In the genomic region with DNA sequence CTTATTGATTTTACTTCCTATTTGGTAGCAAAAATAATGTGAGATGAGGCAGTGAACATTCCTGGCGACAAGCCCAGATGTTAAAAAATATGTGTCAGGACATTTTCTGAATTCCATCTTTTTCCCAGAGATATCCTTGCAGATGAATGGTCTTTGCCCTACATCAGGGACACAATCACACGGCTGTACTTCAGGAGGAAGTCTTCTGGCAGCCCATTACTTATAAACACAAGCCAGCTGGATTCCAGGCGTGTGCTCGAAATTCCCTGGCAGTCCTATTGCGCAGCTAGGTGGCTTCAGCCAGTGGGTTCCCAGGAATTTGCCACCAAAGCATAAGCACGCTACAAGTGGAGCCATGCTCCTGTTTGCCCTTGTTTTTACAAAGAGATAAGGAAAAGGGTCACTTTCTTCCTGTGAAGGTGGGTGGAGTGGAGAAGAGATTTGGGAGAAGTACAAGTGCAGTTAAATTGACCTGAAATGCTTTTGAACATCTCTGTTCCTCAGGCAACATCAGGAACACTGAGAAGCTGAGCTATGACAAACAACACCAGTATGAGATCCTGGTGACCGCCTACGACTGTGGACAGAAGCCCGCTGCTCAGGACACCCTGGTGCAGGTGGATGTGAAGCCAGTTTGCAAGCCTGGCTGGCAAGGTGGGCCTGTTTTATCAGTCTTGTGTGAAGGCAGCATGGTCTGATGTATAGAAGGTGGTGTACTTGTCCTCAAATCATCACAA, we compare ENCODE assay signal across 14 cellular contexts.
DNase-seq lines count a peak whose midpoint lies in the region; ATAC-seq, FAIRE-seq and TF ChIP-seq lines count a peak whose summit lies in the region.
"Had no signal": no experiment of that assay in that cellular context is flagged by ENCODE, and none has a peak within 500 bp of the region (broad histone marks: within the 10 kb centered on the region; RNA-seq: fewer than 3 reads in every experiment).

No MANE protein-coding gene starts in this region.

- H3K4me1 Mint-ChIP-seq in astrocyte (ENCODE audit: low read depth, unreplicated experiment), result peaks cover 47% of the 10 kb centered on the region
- H3K4me1 Mint-ChIP-seq in progenitor cell of endocrine pancreas (ENCODE audit: low read depth), result peaks cover 31% of the 10 kb centered on the region
- H3K4me1 Mint-ChIP-seq: IgD-negative memory B cell had no signal

- peak; percentile 48 for DNase-seq in Daoy (ENCODE audit: low read depth)
- DNase-seq in astrocyte (ENCODE audit: low read depth), result peak; percentile 81
- DNase-seq in heart right ventricle, result peak in 1 of 2 donors; percentile 18
- no peak for DNase-seq in progenitor cell of endocrine pancreas (ENCODE audit: low spot score, unreplicated experiment)
- no peak for DNase-seq in omental fat pad (ENCODE audit: low spot score)
- no peak for DNase-seq in tibial nerve (ENCODE audit: low spot score in 2 of 2)
- no peak for DNase-seq in NCI-H1417 (lab: John Stamatoyannopoulos, UW)
- DNase-seq: activated CD4-positive, alpha-beta T cell treated with anti-CD3 and anti-CD28 coated beads for 48 hours; activated naive CD4-positive, alpha-beta T cell treated with Interleukin-2 at 50 U/mL for 16 hours; COR-L47; midbrain; stimulated activated naive CD4-positive, alpha-beta T cell treated with Interleukin-2 at 50 U/mL for 16 hours had no signal

- peak; percentile 29 for FAIRE-seq in astrocyte (lab: Jason Lieb, UNC)

- H3K36me3 ChIP-seq in astrocyte (ENCODE audit: insufficient read depth, low read length) (no peaks in the 10 kb centered on the region), heart right ventricle (no peaks in the 10 kb centered on the region), tibial nerve (no peaks in the 10 kb centered on the region)

- no peak overlapping the region for H3K4me3 ChIP-seq in astrocyte (ENCODE audit: insufficient read depth, low read depth, low read length)
- no peak overlapping the region for H3K4me3 ChIP-seq in heart right ventricle
- no peak overlapping the region for H3K4me3 ChIP-seq in tibial nerve

- H3K36me3 Mint-ChIP-seq in astrocyte (ENCODE audit: low read depth, unreplicated experiment) (peaks cover 8% of the 10 kb centered on the region), progenitor cell of endocrine pancreas (ENCODE audit: insufficient read depth) (no peaks in the 10 kb centered on the region)
- H3K36me3 Mint-ChIP-seq: IgD-negative memory B cell had no signal

- H3K27me3 ChIP-seq in astrocyte (ENCODE audit: insufficient read depth, low read length) (no peaks in the 10 kb centered on the region), heart right ventricle (no peaks in the 10 kb centered on the region), tibial nerve (no peaks in the 10 kb centered on the region)

- ATAC-seq in heart right ventricle, result peak in 7 of 8 donors; percentile 55 to 88 (median 73)
- no peak for ATAC-seq in HG03108 (IDR thresholded peaks at IDR 0.05; ENCODE audit: unreplicated experiment)
- no peak for ATAC-seq in omental fat pad (ENCODE audit: low FRiP score)

- H3K27ac ChIP-seq in astrocyte (ENCODE audit: low read depth, low read length), result peak overlapping the region; percentile 24
- H3K27ac ChIP-seq in heart right ventricle, result no peak overlapping the region
- no peak overlapping the region for H3K27ac ChIP-seq in tibial nerve

- H3K27me3 Mint-ChIP-seq in astrocyte (ENCODE audit: low read depth, unreplicated experiment) (no peaks in the 10 kb centered on the region), progenitor cell of endocrine pancreas (no peaks in the 10 kb centered on the region)
- H3K27me3 Mint-ChIP-seq: IgD-negative memory B cell had no signal

- H3K27ac Mint-ChIP-seq in astrocyte (ENCODE audit: unreplicated experiment), result peak overlapping the region; percentile 59
- H3K27ac Mint-ChIP-seq in progenitor cell of endocrine pancreas, result peak overlapping the region; percentile 63
- H3K27ac Mint-ChIP-seq: IgD-negative memory B cell had no signal

- TF ChIP-seq EP300 in tibial nerve (IDR thresholded peaks at IDR 0.05), result no peak

- H3K9me3 ChIP-seq in astrocyte (ENCODE audit: insufficient read depth, low read depth, low read length) (no peaks in the 10 kb centered on the region), heart right ventricle (peaks cover 0 to 2% (median 0%) of the 10 kb centered on the region in 11 donors), tibial nerve (no peaks in the 10 kb centered on the region)

- H3K9ac ChIP-seq in astrocyte (ENCODE audit: low read length), result peak overlapping the region; percentile 1

- H3K4me3 Mint-ChIP-seq in astrocyte (ENCODE audit: unreplicated experiment) (no peak overlapping the region), progenitor cell of endocrine pancreas (ENCODE audit: low read depth) (no peak overlapping the region)
- H3K4me3 Mint-ChIP-seq: IgD-negative memory B cell had no signal

- H3K9me3 Mint-ChIP-seq in astrocyte (ENCODE audit: unreplicated experiment), result no peaks in the 10 kb centered on the region
- peaks cover 2% of the 10 kb centered on the region for H3K9me3 Mint-ChIP-seq in progenitor cell of endocrine pancreas (ENCODE audit: low read depth)

- TF ChIP-seq CTCF in astrocyte (IDR thresholded peaks at IDR 0.05; ENCODE audit: insufficient read depth, low read depth, low read length) (no peak), heart right ventricle (IDR thresholded peaks at IDR 0.05) (peak in 4 of 9 donors; percentile 12 to 23 (median 18)), progenitor cell of endocrine pancreas (IDR thresholded peaks at IDR 0.05; ENCODE audit: unreplicated experiment) (no peak), omental fat pad (IDR thresholded peaks at IDR 0.05) (no peak), tibial nerve (IDR thresholded peaks at IDR 0.05) (no peak)

- WGBS in heart right ventricle, 2 donors, result 38 to 44% methylated on average over 9 of the region's 9 CpGs
- 38 to 39% methylated on average over 9 of the region's 9 CpGs for WGBS in tibial nerve, 2 donors

- no peaks in the 10 kb centered on the region for H3K79me2 ChIP-seq in astrocyte (ENCODE audit: insufficient read depth, low read length)

- TF ChIP-seq POLR2A in tibial nerve (IDR thresholded peaks at IDR 0.05), result no peak

- intact Hi-C loops in heart right ventricle (cut with DNase I), result no loop called here

- no peaks in the 10 kb centered on the region for H4K20me1 ChIP-seq in astrocyte (ENCODE audit: insufficient read depth, low read length)

- H3K4me1 ChIP-seq in astrocyte (ENCODE audit: insufficient read depth, low read length), result peaks cover 8% of the 10 kb centered on the region
- peaks cover 0 to 25% (median 8%) of the 10 kb centered on the region in 9 donors for H3K4me1 ChIP-seq in heart right ventricle
- H3K4me1 ChIP-seq in tibial nerve, result peaks cover 0 to 13% (median 0%) of the 10 kb centered on the region in 4 donors

- H2AFZ ChIP-seq in astrocyte (ENCODE audit: low read depth, low read length), result no peak overlapping the region

- H3K4me2 ChIP-seq in astrocyte (ENCODE audit: low read length), result peak overlapping the region; percentile 45

Comparison
In these comparisons a context has a peak if more than half of its experiments do, and no peak if none do; other contexts are left out.
1. DNase-seq: peak in Daoy (single experiment) and astrocyte (single experiment); none in progenitor cell of endocrine pancreas (single experiment), omental fat pad (single experiment), tibial nerve (0 of 2) and NCI-H1417 (0 of 3).
2. ATAC-seq: peak in heart right ventricle (7 of 8); none in HG03108 (single experiment) and omental fat pad (single experiment).